Comparison of ENCODE assay signal across 2 cellular contexts in genomic region chr1:151146072-151146415, GRCh38.
A peak's percentile ranks its signal among the peaks of the same experiment; 100 is the strongest.
TF ChIP-seq lines count a peak whose summit lies in the region.

No MANE protein-coding gene starts in this region.

TF ChIP-seq in A549, 52 proteins besides CTCF, POLR2A, EP300 and RAD21 (continued from another document):
- no peak for TF ChIP-seq SREBF2 (IDR thresholded peaks at IDR 0.05)

TF ChIP-seq in GM23338, 12 proteins besides CTCF, POLR2A, EP300 and RAD21:
- TF ChIP-seq ZNF462 (CRISPR knock-in tag; IDR thresholded peaks at IDR 0.05) (no peak), EZH2 (IDR thresholded peaks at IDR 0.05; ENCODE audit: low read depth, unreplicated experiment) (peak; percentile 29), ZNF331 (CRISPR knock-in tag; IDR thresholded peaks at IDR 0.05; ENCODE audit: low read depth) (no peak), JUNB (IDR thresholded peaks at IDR 0.05; ENCODE audit: unreplicated experiment) (no peak), NANOG (IDR thresholded peaks at IDR 0.05; ENCODE audit: borderline replicate concordance) (no peak)
TF ChIP-seq in GM23338: peak in this region for 1.
